Comparison of ENCODE assay signal across 16 cellular contexts in genomic region chr16:50567651-50568050, GRCh38.
"Had no signal": no experiment of that assay in that cellular context is flagged by ENCODE, and none has a peak within 500 bp of the region (broad histone marks: within the 10 kb centered on the region; RNA-seq: fewer than 3 reads in every experiment).

No MANE protein-coding gene starts in this region.

- H3K4me3 Mint-ChIP-seq: activated CD8-positive, alpha-beta T cell treated with anti-CD3 and anti-CD28 coated beads for 36 hours; activated naive CD8-positive, alpha-beta T cell treated with anti-CD3 and anti-CD28 coated beads for 36 hours; activated T-cell treated with anti-CD3 and anti-CD28 coated beads, Interleukin-2, amount 50 U/mL, for 4 hours; stimulated activated naive CD8-positive, alpha-beta T cell treated with anti-CD3 and anti-CD28 coated beads, Interleukin-15, amount 100 ng/mL, for 72 hours; WTC11 had no signal

- DNase-seq: activated CD4-positive, alpha-beta T cell treated with anti-CD3 and anti-CD28 coated beads for 4 hours; activated CD8-positive, alpha-beta T cell treated with anti-CD3 and anti-CD28 coated beads for 36 hours; activated gamma-delta T cell; activated naive CD8-positive, alpha-beta T cell treated with anti-CD3 and anti-CD28 coated beads for 36 hours; activated T-cell treated with anti-CD3 and anti-CD28 coated beads, Interleukin-2, amount 50 U/mL, for 4 hours; amygdala; islet precursor cell; mammary epithelial cell; mucosa of descending colon; retina; stimulated activated naive CD8-positive, alpha-beta T cell treated with anti-CD3 and anti-CD28 coated beads, Interleukin-15, amount 100 ng/mL, for 72 hours; T-helper 2 cell had no signal

- H3K27me3 ChIP-seq: hepatocyte had no signal

- H3K9me3 Mint-ChIP-seq: activated CD8-positive, alpha-beta T cell treated with anti-CD3 and anti-CD28 coated beads for 36 hours; activated naive CD8-positive, alpha-beta T cell treated with anti-CD3 and anti-CD28 coated beads for 36 hours; activated T-cell treated with anti-CD3 and anti-CD28 coated beads, Interleukin-2, amount 50 U/mL, for 4 hours; naive thymus-derived CD4-positive, alpha-beta T cell; stimulated activated naive CD8-positive, alpha-beta T cell treated with anti-CD3 and anti-CD28 coated beads, Interleukin-15, amount 100 ng/mL, for 72 hours; WTC11 had no signal

- H3K27ac ChIP-seq: hepatocyte had no signal

- H3K36me3 Mint-ChIP-seq: activated naive CD8-positive, alpha-beta T cell treated with anti-CD3 and anti-CD28 coated beads for 36 hours; WTC11 had no signal

- H3K4me3 ChIP-seq: hepatocyte, mucosa of descending colon had no signal

- H3K27ac Mint-ChIP-seq: activated CD8-positive, alpha-beta T cell treated with anti-CD3 and anti-CD28 coated beads for 36 hours; activated naive CD8-positive, alpha-beta T cell treated with anti-CD3 and anti-CD28 coated beads for 36 hours; WTC11 had no signal

- H3K27me3 Mint-ChIP-seq: activated CD8-positive, alpha-beta T cell treated with anti-CD3 and anti-CD28 coated beads for 36 hours; activated naive CD8-positive, alpha-beta T cell treated with anti-CD3 and anti-CD28 coated beads for 36 hours; naive thymus-derived CD4-positive, alpha-beta T cell; stimulated activated naive CD8-positive, alpha-beta T cell treated with anti-CD3 and anti-CD28 coated beads, Interleukin-15, amount 100 ng/mL, for 72 hours had no signal

- ATAC-seq: activated CD8-positive, alpha-beta T cell treated with anti-CD3 and anti-CD28 coated beads for 36 hours; activated T-cell treated with anti-CD3 and anti-CD28 coated beads, Interleukin-2, amount 50 U/mL, for 4 hours; left lobe of liver; mucosa of descending colon; naive thymus-derived CD4-positive, alpha-beta T cell; WTC11 had no signal

- H3K9me3 ChIP-seq: mucosa of descending colon had no signal
